Comparison of ENCODE assay signal across 9 cellular contexts in the genomic region with DNA sequence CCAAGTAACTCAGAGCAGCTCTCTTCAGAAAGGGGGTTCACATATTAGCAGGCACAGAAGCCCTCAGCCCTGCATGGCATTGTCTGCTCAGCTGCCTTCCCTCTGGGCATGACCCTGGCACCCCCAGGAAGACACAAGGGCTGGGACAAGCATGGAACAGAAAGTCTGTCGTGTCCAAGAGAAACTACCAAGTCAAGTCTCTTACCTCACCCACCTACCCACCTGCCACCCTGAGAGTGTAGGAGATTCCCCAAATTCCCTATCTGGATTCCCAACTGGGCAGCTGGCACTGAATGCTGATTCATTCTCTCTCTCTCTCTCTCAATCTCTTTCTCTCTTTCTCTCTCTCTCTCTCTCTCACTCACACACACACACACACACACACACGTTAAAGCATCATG. TPM values are rescaled to one million over a fixed set of nuclear protein-coding genes. Genes with fewer than 3 reads are reported as not detected.
DNase-seq lines count a peak whose midpoint lies in the region; ATAC-seq, FAIRE-seq and TF ChIP-seq lines count a peak whose summit lies in the region.
"Had no signal": no experiment of that assay in that cellular context is flagged by ENCODE, and none has a peak within 500 bp of the region (broad histone marks: within the 10 kb centered on the region; RNA-seq: fewer than 3 reads in every experiment).

No MANE protein-coding gene starts in this region.

- no peaks in the 10 kb centered on the region for H3K9me3 ChIP-seq in kidney (ENCODE audit: control insufficient read depth in 1 of 2, low read length in 2 of 2)

- no peaks in the 10 kb centered on the region for H3K9me3 Mint-ChIP-seq in activated CD4-positive, alpha-beta T cell treated with anti-CD3 and anti-CD28 coated beads, Interleukin-2, amount 10 ng/mL, durations not matched to agents 24 days and 14 days
- H3K9me3 Mint-ChIP-seq in activated T-helper 2 cell treated with anti-CD3 and anti-CD28 coated beads, Interferon-gamma antibody, Interleukin-2, Interleukin-4, amounts not matched to agents 10 μg/mL and 5 μg/mL and 100 μg/mL, durations not matched to agents 14 hours and 24 hours and 36 hours = no peaks in the 10 kb centered on the region

- H3K4me3 ChIP-seq in kidney (ENCODE audit: low read length in 2 of 2) = peak overlapping the region; percentile 36 to 41

- no peak for TF ChIP-seq CTCF in kidney (IDR thresholded peaks at IDR 0.05; ENCODE audit: borderline replicate concordance, extremely low read depth, insufficient read depth)

- no peaks in the 10 kb centered on the region for H3K36me3 ChIP-seq in kidney (ENCODE audit: control insufficient read depth in 1 of 2, insufficient read depth in 2 of 2, low read length in 2 of 2)

- H3K4me3 Mint-ChIP-seq in activated CD4-positive, alpha-beta T cell treated with anti-CD3 and anti-CD28 coated beads, Interleukin-2, amount 10 ng/mL, durations not matched to agents 24 days and 14 days = peak overlapping the region; percentile 84
- H3K4me3 Mint-ChIP-seq in activated T-helper 2 cell treated with anti-CD3 and anti-CD28 coated beads, Interferon-gamma antibody, Interleukin-2, Interleukin-4, amounts not matched to agents 10 μg/mL and 5 μg/mL and 100 μg/mL, durations not matched to agents 14 hours and 24 hours and 36 hours (ENCODE audit: low read depth) = peak overlapping the region; percentile 75

- H3K27ac ChIP-seq in kidney (ENCODE audit: low read depth in 2 of 2, low read length in 2 of 2) = peak overlapping the region; percentile 90
- H3K27ac ChIP-seq in substantia nigra (ENCODE audit: low read depth, low read length, poor library complexity, severe bottlenecking) = peak overlapping the region; percentile 82

- H3K27me3 Mint-ChIP-seq in activated CD4-positive, alpha-beta T cell treated with anti-CD3 and anti-CD28 coated beads, Interleukin-2, amount 10 ng/mL, durations not matched to agents 24 days and 14 days = no peaks in the 10 kb centered on the region
- H3K27me3 Mint-ChIP-seq in activated T-helper 2 cell treated with anti-CD3 and anti-CD28 coated beads, Interferon-gamma antibody, Interleukin-2, Interleukin-4, amounts not matched to agents 10 μg/mL and 5 μg/mL and 100 μg/mL, durations not matched to agents 14 hours and 24 hours and 36 hours (ENCODE audit: low read depth) = no peaks in the 10 kb centered on the region

- peaks cover 22% of the 10 kb centered on the region for H3K36me3 Mint-ChIP-seq in activated CD4-positive, alpha-beta T cell treated with anti-CD3 and anti-CD28 coated beads, Interleukin-2, amount 10 ng/mL, durations not matched to agents 24 days and 14 days (ENCODE audit: low read depth)
- peaks cover 36% of the 10 kb centered on the region for H3K36me3 Mint-ChIP-seq in activated T-helper 2 cell treated with anti-CD3 and anti-CD28 coated beads, Interferon-gamma antibody, Interleukin-2, Interleukin-4, amounts not matched to agents 10 μg/mL and 5 μg/mL and 100 μg/mL, durations not matched to agents 14 hours and 24 hours and 36 hours (ENCODE audit: low read depth)

- H3K9ac ChIP-seq in kidney (ENCODE audit: low read length in 2 of 2) = peak overlapping the region; percentile 13 to 62

- H3K4me1 Mint-ChIP-seq in activated CD4-positive, alpha-beta T cell treated with anti-CD3 and anti-CD28 coated beads, Interleukin-2, amount 10 ng/mL, durations not matched to agents 24 days and 14 days = peaks cover 89% of the 10 kb centered on the region
- H3K4me1 Mint-ChIP-seq in activated T-helper 2 cell treated with anti-CD3 and anti-CD28 coated beads, Interferon-gamma antibody, Interleukin-2, Interleukin-4, amounts not matched to agents 10 μg/mL and 5 μg/mL and 100 μg/mL, durations not matched to agents 14 hours and 24 hours and 36 hours (ENCODE audit: low read depth) = peaks cover 86% of the 10 kb centered on the region

- no peak for DNase-seq in activated CD4-positive, alpha-beta T cell treated with anti-CD3 and anti-CD28 coated beads, Interleukin-2, amount 10 ng/mL, durations not matched to agents 24 days and 14 days
- DNase-seq in activated CD4-positive, alpha-beta T cell treated with anti-CD3 and anti-CD28 coated beads, Interleukin-2, amount 50 U/mL, for 4 hours = no peak
- no peak for DNase-seq in activated T-helper 2 cell treated with anti-CD3 and anti-CD28 coated beads, Interferon-gamma antibody, Interleukin-2, Interleukin-4, amounts not matched to agents 10 μg/mL and 5 μg/mL and 100 μg/mL, durations not matched to agents 14 hours and 24 hours and 36 hours (ENCODE audit: low spot score)
- DNase-seq in kidney (no peak), substantia nigra (lab: John Stamatoyannopoulos, UW) (no peak), superior temporal gyrus (ENCODE audit: extremely low spot score) (no peak)
- DNase-seq: cortex of kidney had no signal

- FAIRE-seq in kidney (lab: Jason Lieb, UNC) = no peak

- H3K27ac Mint-ChIP-seq in activated CD4-positive, alpha-beta T cell treated with anti-CD3 and anti-CD28 coated beads, Interleukin-2, amount 10 ng/mL, durations not matched to agents 24 days and 14 days = peak overlapping the region; percentile 89
- peak overlapping the region; percentile 92 for H3K27ac Mint-ChIP-seq in activated T-helper 2 cell treated with anti-CD3 and anti-CD28 coated beads, Interferon-gamma antibody, Interleukin-2, Interleukin-4, amounts not matched to agents 10 μg/mL and 5 μg/mL and 100 μg/mL, durations not matched to agents 14 hours and 24 hours and 36 hours

- peaks cover 84 to 93% of the 10 kb centered on the region in 2 donors for H3K4me1 ChIP-seq in kidney (ENCODE audit: control insufficient read depth in 1 of 2, insufficient read depth in 1 of 2, low read depth in 1 of 2, low read length in 2 of 2)

- intact Hi-C loops in activated CD4-positive, alpha-beta T cell treated with anti-CD3 and anti-CD28 coated beads, Interleukin-2, amount 10 ng/mL, durations not matched to agents 24 days and 14 days (cut with micrococcal nuclease) = loop anchor here (10.0 kb wide), 1 partner anchor 254 kb away; no protein-coding TSS in a partner anchor
- intact Hi-C loops in activated T-helper 2 cell treated with anti-CD3 and anti-CD28 coated beads, Interferon-gamma antibody, Interleukin-2, Interleukin-4, amounts not matched to agents 10 μg/mL and 5 μg/mL and 100 μg/mL, durations not matched to agents 14 hours and 24 hours and 36 hours (cut with micrococcal nuclease) = no loop called here
- intact Hi-C loops in kidney (cut with DNase I) = no loop called here

- ATAC-seq in HG03097 (IDR thresholded peaks at IDR 0.05; ENCODE audit: low FRiP score, unreplicated experiment) = no peak
- ATAC-seq in GM21526 (IDR thresholded peaks at IDR 0.05; ENCODE audit: low FRiP score, unreplicated experiment) = no peak

RNA-seq across cellular contexts. Expression of gene SMAD7, which starts 21.6 kb away (rescaled TPM):
- total RNA-seq in activated CD4-positive, alpha-beta T cell treated with anti-CD3 and anti-CD28 coated beads, Interleukin-2, amount 10 ng/mL, durations not matched to agents 24 days and 14 days = 21.8 and 22.4 TPM in 2 replicates
- 21.1 and 22.4 TPM in 2 replicates for total RNA-seq in activated T-helper 2 cell treated with anti-CD3 and anti-CD28 coated beads, Interferon-gamma antibody, Interleukin-2, Interleukin-4, amounts not matched to agents 10 μg/mL and 5 μg/mL and 100 μg/mL, durations not matched to agents 14 hours and 24 hours and 36 hours
- total RNA-seq in kidney = 32.6 TPM
- polyA plus RNA-seq in kidney (ENCODE audit: insufficient read depth, low read depth, low replicate concordance) = 17.3 TPM
